ENCODE assay signal across 18 cellular contexts in the genomic region with DNA sequence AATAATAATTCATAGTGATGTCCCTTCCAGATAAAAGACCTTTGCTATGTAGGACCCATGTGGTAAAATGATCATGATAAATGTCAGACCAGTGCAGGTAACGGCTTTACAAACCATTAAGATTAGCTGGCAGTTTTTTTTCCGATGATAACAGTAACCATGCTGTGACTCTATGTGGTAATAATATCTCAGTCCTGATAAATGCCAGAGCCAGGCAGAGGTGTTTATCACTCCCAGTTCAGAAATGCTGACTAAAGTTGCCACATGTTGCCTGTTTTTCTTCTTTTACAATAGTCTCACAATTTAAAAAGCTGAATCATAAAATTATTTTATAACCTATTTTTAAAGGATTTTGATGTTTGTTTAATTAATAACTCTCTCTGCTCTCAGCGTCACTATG.
DNase-seq lines count a peak whose midpoint lies in the region; ATAC-seq and TF ChIP-seq lines count a peak whose summit lies in the region.
"Had no signal": no experiment of that assay in that cellular context is flagged by ENCODE, and none has a peak within 500 bp of the region (broad histone marks: within the 10 kb centered on the region; RNA-seq: fewer than 3 reads in every experiment).

No MANE protein-coding gene starts in this region.

- TF ChIP-seq CTCF in neutrophil (IDR thresholded peaks at IDR 0.05): no peak

- no peaks in the 10 kb centered on the region for H3K36me3 ChIP-seq in neutrophil
- H3K36me3 ChIP-seq: MG63 had no signal

- DNase-seq in NCI-H2227 treated with DMSO at 0.1 percent for 48 hours (lab: John Stamatoyannopoulos, UW): peak; percentile 71
- DNase-seq in SK-N-DZ (ENCODE audit: low spot score): peak; percentile 64
- peak; percentile 92 for DNase-seq in amniotic epithelial cell (ENCODE audit: low read depth)
- DNase-seq in NCI-H1092 (lab: John Stamatoyannopoulos, UW): no peak
- DNase-seq in stimulated activated naive CD4-positive, alpha-beta T cell treated with Interleukin-2 at 50 U/mL for 16 hours (lab: John Stamatoyannopoulos, UW): no peak
- DNase-seq: Caco-2; DMS153; Karpas-422; MG63; NCI-H1105; NCI-H187; NCI-H446; NK-92 treated with Interleukin-12 subunit alpha and Interleukin-12 subunit beta, amount 100 ng/mL, for 24 hours; RPMI8226 had no signal

- ATAC-seq in GM18868 (IDR thresholded peaks at IDR 0.05; ENCODE audit: unreplicated experiment): no peak
- ATAC-seq: GM23338, HCT116 had no signal

- H3K4me3 ChIP-seq in neutrophil (ENCODE audit: low read depth in 1 of 2, low read length in 1 of 2): no peak overlapping the region
- H3K4me3 ChIP-seq: GM23338, MG63 had no signal

- peaks cover 60 to 82% of the 10 kb centered on the region in 2 experiments for H3K4me1 ChIP-seq in neutrophil (ENCODE audit: control insufficient read depth in 1 of 2, insufficient read depth in 1 of 2, low read depth in 1 of 2, low read length in 1 of 2)

- no peaks in the 10 kb centered on the region for H3K9me3 ChIP-seq in neutrophil
- H3K9me3 ChIP-seq: Caco-2, MG63 had no signal

- peak overlapping the region; percentile 76 for H3K27ac ChIP-seq in neutrophil

- no peaks in the 10 kb centered on the region for H3K27me3 ChIP-seq in neutrophil
- H3K27me3 ChIP-seq: MG63 had no signal

Comparison
In these comparisons a context has a peak if more than half of its experiments do, and no peak if none do; other contexts are left out.
1. DNase-seq: peak in NCI-H2227 treated with DMSO at 0.1 percent for 48 hours (single experiment), SK-N-DZ (single experiment) and amniotic epithelial cell (single experiment); none in NCI-H1092 (single experiment) and stimulated activated naive CD4-positive, alpha-beta T cell treated with Interleukin-2 at 50 U/mL for 16 hours (single experiment).